In the genomic region with DNA sequence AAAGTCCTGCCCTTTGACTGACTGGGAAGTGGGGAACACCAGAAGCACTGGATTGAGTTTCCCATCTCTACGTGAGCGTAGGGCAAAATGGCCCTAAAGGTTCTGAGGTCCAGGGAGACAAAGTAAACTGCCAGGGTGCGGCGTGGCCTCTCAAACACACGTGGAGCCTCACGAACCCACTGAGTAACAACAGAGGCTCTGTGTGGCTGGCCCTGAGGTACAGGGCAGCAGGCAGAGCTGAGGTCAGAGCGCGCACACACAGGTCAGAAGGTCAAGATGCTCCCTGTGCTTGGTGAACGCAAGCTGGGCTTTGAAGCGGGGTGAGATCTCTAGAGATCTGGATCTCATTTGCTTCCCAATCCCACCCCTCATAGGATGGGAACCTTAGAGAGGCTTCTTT, we compare ENCODE assay signal across 20 cellular contexts.
A peak's percentile ranks its signal among the peaks of the same experiment; 100 is the strongest.
DNase-seq lines count a peak whose midpoint lies in the region; ATAC-seq and TF ChIP-seq lines count a peak whose summit lies in the region.
"Had no signal": no experiment of that assay in that cellular context is flagged by ENCODE, and none has a peak within 500 bp of the region (broad histone marks: within the 10 kb centered on the region; RNA-seq: fewer than 3 reads in every experiment).

No MANE protein-coding gene starts in this region.

- H3K9me1 ChIP-seq in IMR-90 (ENCODE audit: insufficient read depth, low read length) = peaks cover 14% of the 10 kb centered on the region

- CTCF ChIA-PET in IMR-90 (lab: Yijun Ruan, JAX) = no interaction called here

- no peak for TF ChIP-seq RAD21 in IMR-90 (IDR thresholded peaks at IDR 0.05; ENCODE audit: low read length)

- 90% methylated on average over 6 of the region's 10 CpGs; no CpG with 5 or more reads in 1 of the 2 experiments for WGBS in IMR-90 (ENCODE audit: extremely low coverage in 2 of 2, insufficient read length in 1 of 2), 2 experiments
- whole genome bisulfite sequencing in mesenchymal stem cell = 78% methylated on average over 10 of the region's 10 CpGs

- H3K23ac ChIP-seq in IMR-90 (ENCODE audit: low read depth, low read length) (peak overlapping the region; percentile 80; the same call in 1 of the 2 replicates), mesenchymal stem cell (ENCODE audit: low read length in 2 of 2) (no peak overlapping the region)

- no peak overlapping the region for H2AK9ac ChIP-seq in IMR-90 (replicated peaks; ENCODE audit: low read depth, low read length, poor library complexity)

- H2BK120ac ChIP-seq in IMR-90 (ENCODE audit: low read depth, low read length) (peak overlapping the region; percentile 47), mesenchymal stem cell (ENCODE audit: low read depth, low read length) (no peak overlapping the region)

- H2BK5ac ChIP-seq in IMR-90 (ENCODE audit: low read depth, low read length, poor library complexity, severe bottlenecking) (peak overlapping the region; percentile 7), mesenchymal stem cell (ENCODE audit: low read depth, low read length, poor library complexity, severe bottlenecking) (no peak overlapping the region)

- no TSS peak for BruUV-seq in IMR-90 (replicated peaks; lab: Mats Ljungman, UMichigan)

- no peak overlapping the region for H4K5ac ChIP-seq in IMR-90 (ENCODE audit: low read depth, low read length)

- no peak overlapping the region for H3K9ac ChIP-seq in IMR-90 (ENCODE audit: low read depth, low read length)
- H3K9ac ChIP-seq in mesenchymal stem cell (ENCODE audit: low read length) = no peak overlapping the region
- H3K9ac ChIP-seq: KMS-11 had no signal

- H2BK15ac ChIP-seq in IMR-90 (ENCODE audit: low read depth, low read length) = peak overlapping the region; percentile 24; the same call in 2 of the 3 replicates
- H2BK15ac ChIP-seq in mesenchymal stem cell (ENCODE audit: low read depth, poor library complexity, severe bottlenecking) = peak overlapping the region; percentile 15

- H3K4me2 ChIP-seq in IMR-90 (ENCODE audit: low read depth, low read length) (no peak overlapping the region), mesenchymal stem cell (ENCODE audit: low read length, poor library complexity, severe bottlenecking) (no peak overlapping the region)
- H3K4me2 ChIP-seq: KMS-11 had no signal

- TF ChIP-seq CTCF in IMR-90 (conservative IDR thresholded peaks at IDR 0.05; ENCODE audit: low read depth, low read length) (no peak), brain (conservative IDR thresholded peaks at IDR 0.05) (no peak), osteocyte (IDR thresholded peaks at IDR 0.05) (no peak)

- H3K36me3 ChIP-seq in IMR-90 (ENCODE audit: control insufficient read depth, insufficient read depth, low read length) (no peaks in the 10 kb centered on the region), mesenchymal stem cell (ENCODE audit: control insufficient read depth in 1 of 2, insufficient read depth in 2 of 2, low read depth in 1 of 2, low read length in 2 of 2) (no peaks in the 10 kb centered on the region)

- H3K4me1 ChIP-seq in IMR-90 (ENCODE audit: control insufficient read depth, insufficient read depth, low read length) = peaks cover 30% of the 10 kb centered on the region
- H3K4me1 ChIP-seq in mesenchymal stem cell (ENCODE audit: control insufficient read depth, insufficient read depth, low read depth, low read length) = peaks cover 47% of the 10 kb centered on the region

- H3K4me3 ChIP-seq in IMR-90 (ENCODE audit: insufficient read depth, low read depth, low read length) (no peak overlapping the region), mesenchymal stem cell (ENCODE audit: insufficient read depth in 1 of 2, low read depth in 1 of 2, low read length in 2 of 2) (no peak overlapping the region)

- H3K4ac ChIP-seq in IMR-90 (ENCODE audit: low read depth, low read length) (peak overlapping the region; percentile 54), mesenchymal stem cell (ENCODE audit: low read depth in 1 of 2, low read length in 2 of 2) (peak overlapping the region; percentile 20 to 71)

- H3K27me3 Mint-ChIP-seq in brain (no peaks in the 10 kb centered on the region), osteocyte (ENCODE audit: unreplicated experiment) (no peaks in the 10 kb centered on the region)

- H3K27ac Mint-ChIP-seq in brain (peak overlapping the region in 3 of 5 experiments; percentile 63 to 78 (median 70)), osteocyte (ENCODE audit: unreplicated experiment) (no peak overlapping the region)
- H3K27ac Mint-ChIP-seq in stimulated activated effector memory CD8-positive, alpha-beta T cell treated with anti-CD3 and anti-CD28 coated beads, Interleukin-12 subunit alpha, Interleukin-12 subunit beta, amount 100 ng/mL, for 72 hours = peak overlapping the region; percentile 9
- H3K27ac Mint-ChIP-seq: B cell had no signal

- H2BK20ac ChIP-seq in IMR-90 (ENCODE audit: low read depth, low read length) = no peak overlapping the region; the same call in 1 of the 2 replicates

- H3K14ac ChIP-seq in IMR-90 (replicated peaks; ENCODE audit: low read depth, low read length) (peak overlapping the region; percentile 61), mesenchymal stem cell (ENCODE audit: low read length in 2 of 2) (peak overlapping the region in 1 of 2 experiments; percentile 57)

- H2AFZ ChIP-seq in IMR-90 (replicated peaks; ENCODE audit: low read length, poor library complexity) (no peak overlapping the region), mesenchymal stem cell (ENCODE audit: low read depth, low read length) (no peak overlapping the region)

- peak overlapping the region; percentile 44 to 92 for H2BK12ac ChIP-seq in mesenchymal stem cell (ENCODE audit: low read length in 2 of 2)

- dilution Hi-C loops in IMR-90 (cut with HindIII; ENCODE audit: low sequenced_read_pairs, unreplicated experiment) = no loop called here

- H3K36me3 Mint-ChIP-seq in brain (no peaks in the 10 kb centered on the region), osteocyte (ENCODE audit: unreplicated experiment) (no peaks in the 10 kb centered on the region)
- H3K36me3 Mint-ChIP-seq in stimulated activated effector memory CD8-positive, alpha-beta T cell treated with anti-CD3 and anti-CD28 coated beads, Interleukin-12 subunit alpha, Interleukin-12 subunit beta, amount 100 ng/mL, for 72 hours = peaks cover 12% of the 10 kb centered on the region

- H4K20me1 ChIP-seq in IMR-90 (ENCODE audit: insufficient read depth, low read length) = no peaks in the 10 kb centered on the region; the same call in 1 of the 2 replicates

- DNase-seq in IMR-90 (no peak), mesenchymal stem cell (no peak), SHP77 (lab: John Stamatoyannopoulos, UW) (no peak), osteocyte (ENCODE audit: extremely low spot score, unreplicated experiment) (no peak)
- no peak for DNase-seq in stimulated activated effector memory CD8-positive, alpha-beta T cell treated with anti-CD3 and anti-CD28 coated beads, Interleukin-12 subunit alpha, Interleukin-12 subunit beta, amount 100 ng/mL, for 72 hours (ENCODE audit: low spot score in 2 of 2)
- DNase-seq: DMS153, DND-41, MM.1S, NCI-H1092, NCI-H1417 treated with DMSO at 0.1 percent for 48 hours, NCI-H1694 treated with DMSO at 0.1 percent for 48 hours, NCI-H2081, NCI-H2227 treated with DMSO at 0.1 percent for 48 hours, NCI-H510A, NCI-H69, SHP77 treated with DMSO at 0.1 percent for 48 hours had no signal

- intact Hi-C loops in IMR-90 (cut with micrococcal nuclease) = loop anchor here (5.0 to 10.0 kb wide), 4 partner anchors 228 to 922 kb away; no protein-coding TSS in a partner anchor

- H3K9me3 Mint-ChIP-seq in brain (peaks cover 0 to 2% (median 0%) of the 10 kb centered on the region in 5 experiments), osteocyte (ENCODE audit: unreplicated experiment) (no peaks in the 10 kb centered on the region)
- no peaks in the 10 kb centered on the region for H3K9me3 Mint-ChIP-seq in stimulated activated effector memory CD8-positive, alpha-beta T cell treated with anti-CD3 and anti-CD28 coated beads, Interleukin-12 subunit alpha, Interleukin-12 subunit beta, amount 100 ng/mL, for 72 hours

- in situ Hi-C loops in IMR-90 (cut with MboI; ENCODE audit: low sequenced_read_pairs) = no loop called here

- H3K79me1 ChIP-seq in IMR-90 (ENCODE audit: low read depth in 1 of 2, low read length in 2 of 2) = peaks cover 5 to 8% of the 10 kb centered on the region in 2 experiments; a peak in 3 of 4 replicates
- H3K79me1 ChIP-seq in mesenchymal stem cell (replicated peaks; ENCODE audit: low read length, poor library complexity, severe bottlenecking) = no peaks in the 10 kb centered on the region

- H2AK5ac ChIP-seq in IMR-90 (ENCODE audit: low read depth, low read length) (peak overlapping the region; percentile 20; the same call in 1 of the 2 replicates), mesenchymal stem cell (ENCODE audit: low read length, severe bottlenecking) (peak overlapping the region; percentile 49)

- POLR2A ChIA-PET in IMR-90 (lab: Charles Lee; ENCODE audit: unreplicated experiment) = no interaction called here

- H3K9me3 ChIP-seq in IMR-90 (ENCODE audit: control insufficient read depth, insufficient read depth, low read length) (no peaks in the 10 kb centered on the region), mesenchymal stem cell (ENCODE audit: control insufficient read depth, low read length) (no peaks in the 10 kb centered on the region)

- H3K18ac ChIP-seq in IMR-90 (ENCODE audit: low read depth, low read length) = peak overlapping the region; percentile 18; the same call in 1 of the 2 replicates
- peak overlapping the region; percentile 34 to 84 for H3K18ac ChIP-seq in mesenchymal stem cell (ENCODE audit: low read depth in 1 of 2, low read length in 2 of 2)

- H4K91ac ChIP-seq in IMR-90 (ENCODE audit: insufficient read depth, low read depth, low read length) = peak overlapping the region; percentile 42; the same call in 1 of the 2 replicates
- peak overlapping the region; percentile 93 for H4K91ac ChIP-seq in mesenchymal stem cell (ENCODE audit: low read length)

- peaks cover 55% of the 10 kb centered on the region for H3K4me1 Mint-ChIP-seq in brain
- peaks cover 16% of the 10 kb centered on the region for H3K4me1 Mint-ChIP-seq in stimulated activated effector memory CD8-positive, alpha-beta T cell treated with anti-CD3 and anti-CD28 coated beads, Interleukin-12 subunit alpha, Interleukin-12 subunit beta, amount 100 ng/mL, for 72 hours
- H3K4me1 Mint-ChIP-seq in osteocyte (ENCODE audit: unreplicated experiment) = peaks cover 64% of the 10 kb centered on the region

- no peak overlapping the region; a peak in 1 of 4 replicates for H4K8ac ChIP-seq in IMR-90 (ENCODE audit: low read depth in 2 of 2, low read length in 2 of 2)
- H4K8ac ChIP-seq in mesenchymal stem cell (ENCODE audit: low read length) = peak overlapping the region; percentile 35

- no peak overlapping the region for H3K56ac ChIP-seq in IMR-90 (ENCODE audit: extremely low read depth, insufficient read depth, low read length)

- no peaks in the 10 kb centered on the region for H3K27me3 ChIP-seq in IMR-90 (ENCODE audit: control insufficient read depth, insufficient read depth, low read length)
- H3K27me3 ChIP-seq in mesenchymal stem cell (ENCODE audit: control insufficient read depth in 1 of 2, insufficient read depth in 1 of 2, low read length in 2 of 2) = peaks cover 0 to 4% of the 10 kb centered on the region in 2 experiments

- no peak for TF ChIP-seq POLR2A in IMR-90 (IDR thresholded peaks at IDR 0.05; ENCODE audit: low read depth, low read length)

- H3K4me3 Mint-ChIP-seq in brain = no peak overlapping the region
- no peak overlapping the region for H3K4me3 Mint-ChIP-seq in stimulated activated effector memory CD8-positive, alpha-beta T cell treated with anti-CD3 and anti-CD28 coated beads, Interleukin-12 subunit alpha, Interleukin-12 subunit beta, amount 100 ng/mL, for 72 hours
- no peak overlapping the region for H3K4me3 Mint-ChIP-seq in osteocyte (ENCODE audit: unreplicated experiment)
- H3K4me3 Mint-ChIP-seq: B cell had no signal

- no peak for ATAC-seq in IMR-90 (ENCODE audit: low read depth)
- no peak for ATAC-seq in stimulated activated effector memory CD8-positive, alpha-beta T cell treated with anti-CD3 and anti-CD28 coated beads, Interleukin-12 subunit alpha, Interleukin-12 subunit beta, amount 100 ng/mL, for 72 hours
- ATAC-seq in HG03095 (IDR thresholded peaks at IDR 0.05; ENCODE audit: unreplicated experiment) = no peak

- no peak overlapping the region for H3K27ac ChIP-seq in IMR-90 (ENCODE audit: insufficient read depth, low read length)
- no peak overlapping the region for H3K27ac ChIP-seq in mesenchymal stem cell (ENCODE audit: low read length, poor library complexity, severe bottlenecking)
- H3K27ac ChIP-seq: KMS-11 had no signal
